In the genomic region with DNA sequence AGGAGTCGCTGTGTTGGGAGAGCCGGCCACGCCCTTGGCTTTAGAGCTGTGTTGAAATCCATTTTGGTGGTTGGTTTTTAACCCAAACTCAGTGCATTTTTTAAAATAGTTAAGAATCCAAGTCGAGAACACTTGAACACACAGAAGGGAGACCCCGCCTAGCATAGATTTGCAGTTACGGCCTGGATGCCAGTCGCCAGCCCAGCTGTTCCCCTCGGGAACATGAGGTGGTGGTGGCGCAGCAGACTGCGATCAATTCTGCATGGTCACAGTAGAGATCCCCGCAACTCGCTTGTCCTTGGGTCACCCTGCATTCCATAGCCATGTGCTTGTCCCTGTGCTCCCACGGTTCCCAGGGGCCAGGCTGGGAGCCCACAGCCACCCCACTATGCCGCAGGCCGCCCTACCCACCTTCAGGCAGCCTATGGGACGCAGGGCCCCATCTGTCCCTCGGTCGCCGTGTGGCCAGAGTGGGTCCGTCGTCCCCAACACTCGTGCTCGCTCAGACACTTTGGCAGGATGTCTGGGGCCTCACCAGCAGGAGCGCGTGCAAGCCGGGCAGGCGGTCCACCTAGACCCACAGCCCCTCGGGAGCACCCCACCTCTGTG, we compare ENCODE assay signal across 1 cellular context.
A peak's percentile ranks its signal among the peaks of the same experiment; 100 is the strongest.
TF ChIP-seq lines count a peak whose summit lies in the region.

No MANE protein-coding gene starts in this region.

TF ChIP-seq in HepG2, 621 proteins besides CTCF, POLR2A, EP300 and RAD21 (continued from another document):
- TF ChIP-seq RBFOX2 (IDR thresholded peaks at IDR 0.05; ENCODE audit: low read depth, low read length) (peak; percentile 42; the same call in 1 of the 2 replicates), ZNF747 (CRISPR knock-in tag; IDR thresholded peaks at IDR 0.05; ENCODE audit: borderline replicate concordance) (no peak), ZNF530 (CRISPR knock-in tag; IDR thresholded peaks at IDR 0.05; ENCODE audit: low read depth) (no peak), ZFAT (CRISPR knock-in tag; conservative IDR thresholded peaks at IDR 0.05) (no peak), PCBP2 (optimal IDR thresholded peaks at IDR 0.05; ENCODE audit: low read depth, low read length, poor library complexity, severe bottlenecking) (no peak), ZNF776 (CRISPR knock-in tag; IDR thresholded peaks at IDR 0.05) (no peak)
- TF ChIP-seq, protein P1, sequence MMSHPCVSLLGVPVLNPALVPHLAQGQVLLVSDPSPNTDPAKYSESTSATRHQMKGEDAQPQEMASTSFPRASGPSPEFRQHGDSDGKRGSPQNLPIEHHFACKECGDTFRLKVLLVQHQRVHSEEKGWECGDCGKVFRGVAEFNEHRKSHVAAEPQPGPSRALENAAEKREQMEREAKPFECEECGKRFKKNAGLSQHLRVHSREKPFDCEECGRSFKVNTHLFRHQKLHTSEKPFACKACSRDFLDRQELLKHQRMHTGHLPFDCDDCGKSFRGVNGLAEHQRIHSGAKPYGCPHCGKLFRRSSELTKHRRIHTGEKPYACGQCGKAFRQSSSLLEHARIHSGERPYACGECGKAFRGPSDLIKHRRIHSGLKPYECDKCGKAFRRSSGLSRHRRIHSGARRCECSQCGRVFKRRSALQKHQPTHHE (CRISPR knock-in tag; IDR thresholded peaks at IDR 0.05; ENCODE audit: borderline replicate concordance), result no peak
